Comparison of ENCODE assay signal across 16 cellular contexts in the genomic region with DNA sequence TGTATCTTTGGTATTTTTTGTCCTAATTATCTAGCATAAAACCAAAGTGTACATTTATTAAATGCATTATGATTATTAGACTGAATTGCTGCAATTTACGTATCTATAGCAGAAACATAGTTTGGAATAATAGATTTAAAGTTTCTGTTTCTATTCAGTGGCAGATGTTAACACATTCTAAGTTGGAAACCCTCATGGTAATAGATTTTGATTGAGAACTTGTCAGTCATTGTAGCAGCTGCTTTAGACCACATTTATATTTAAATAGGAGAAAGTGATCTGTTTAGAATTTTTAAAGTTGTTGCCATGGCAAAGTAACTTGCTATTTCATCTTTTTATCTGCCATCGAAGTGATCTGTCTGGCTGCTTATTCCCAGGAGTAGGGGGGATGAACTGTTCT.
"Had no signal": no experiment of that assay in that cellular context is flagged by ENCODE, and none has a peak within 500 bp of the region (broad histone marks: within the 10 kb centered on the region; RNA-seq: fewer than 3 reads in every experiment).

No MANE protein-coding gene starts in this region.

- DNase-seq: activated CD4-positive, alpha-beta T cell treated with anti-CD3 and anti-CD28 coated beads for 1 hour; activated CD4-positive, alpha-beta T cell treated with anti-CD3 and anti-CD28 coated beads, Interleukin-2, amount 50 U/mL, for 48 hours; activated gamma-delta T cell; activated naive CD8-positive, alpha-beta T cell treated with anti-CD3 and anti-CD28 coated beads for 36 hours; activated T-cell treated with anti-CD3 and anti-CD28 coated beads, Interleukin-2, amount 50 U/mL, for 48 hours; foreskin fibroblast; right cardiac atrium; T1000; thyroid gland had no signal

- H3K4me3 ChIP-seq: ascending aorta, esophagus muscularis mucosa, smooth muscle cell, thyroid gland had no signal

- H3K36me3 ChIP-seq: ascending aorta, esophagus muscularis mucosa, thyroid gland had no signal

- H3K4me1 ChIP-seq: ascending aorta, thyroid gland had no signal

- ATAC-seq: left lobe of liver; right cardiac atrium; stimulated activated effector memory CD8-positive, alpha-beta T cell treated with anti-CD3 and anti-CD28 coated beads, Interleukin-12 subunit alpha, Interleukin-12 subunit beta, amount 100 ng/mL, for 72 hours had no signal

- H3K9me3 ChIP-seq: ascending aorta, esophagus muscularis mucosa, thyroid gland had no signal

- H3K27me3 ChIP-seq: ascending aorta, esophagus muscularis mucosa, thyroid gland had no signal

- FAIRE-seq: bronchial epithelial cell, urothelium cell line had no signal

- H3K4me2 ChIP-seq: smooth muscle cell had no signal

- H3K27ac ChIP-seq: ascending aorta, esophagus muscularis mucosa, thyroid gland had no signal
